15 cellular contexts compared by ENCODE assay signal in genomic region chr11:96090711-96091110, GRCh38.
DNase-seq lines count a peak whose midpoint lies in the region; ATAC-seq and TF ChIP-seq lines count a peak whose summit lies in the region.
"Had no signal": no experiment of that assay in that cellular context is flagged by ENCODE, and none has a peak within 500 bp of the region (broad histone marks: within the 10 kb centered on the region; RNA-seq: fewer than 3 reads in every experiment).

No MANE protein-coding gene starts in this region.

- DNase-seq in GM03348 (ENCODE audit: low spot score) (peak; percentile 71), T-helper 17 cell (no peak), iris pigment epithelial cell (ENCODE audit: low read depth) (peak; percentile 86), thyroid gland (no peak), C1 segment of cervical spinal cord (lab: John Stamatoyannopoulos, UW) (no peak)
- DNase-seq: Calu3; colonic mucosa; esophagus squamous epithelium; naive thymus-derived CD8-positive, alpha-beta T cell; NCI-H1436 treated with DMSO at 0.1 percent for 48 hours; stimulated activated naive CD8-positive, alpha-beta T cell treated with anti-CD3 and anti-CD28 coated beads, Interleukin-15, amount 100 ng/mL, for 72 hours had no signal

- peaks cover 4% of the 10 kb centered on the region for H3K36me3 Mint-ChIP-seq in T-helper 17 cell (ENCODE audit: low read depth)

- H3K4me1 ChIP-seq in thyroid gland, result peaks cover 31 to 45% of the 10 kb centered on the region in 2 donors
- H3K4me1 ChIP-seq: colonic mucosa had no signal

- H3K27me3 Mint-ChIP-seq in T-helper 17 cell, result no peaks in the 10 kb centered on the region
- H3K27me3 Mint-ChIP-seq: activated naive CD4-positive, alpha-beta T cell treated with anti-CD3 and anti-CD28 coated beads, Interleukin-2, amount 50 U/mL, for 24 hours; naive thymus-derived CD8-positive, alpha-beta T cell; stimulated activated naive CD8-positive, alpha-beta T cell treated with anti-CD3 and anti-CD28 coated beads, Interleukin-15, amount 100 ng/mL, for 72 hours had no signal

- H3K9me3 ChIP-seq in T-helper 17 cell (ENCODE audit: control insufficient read depth, low read length, poor library complexity, severe bottlenecking) (no peaks in the 10 kb centered on the region), thyroid gland (no peaks in the 10 kb centered on the region)
- H3K9me3 ChIP-seq: colonic mucosa, esophagus squamous epithelium had no signal

- no peak overlapping the region for H3K4me3 Mint-ChIP-seq in T-helper 17 cell
- H3K4me3 Mint-ChIP-seq: activated naive CD4-positive, alpha-beta T cell treated with anti-CD3 and anti-CD28 coated beads, Interleukin-2, amount 50 U/mL, for 24 hours; stimulated activated naive CD8-positive, alpha-beta T cell treated with anti-CD3 and anti-CD28 coated beads, Interleukin-15, amount 100 ng/mL, for 72 hours had no signal

- intact Hi-C loops in thyroid gland (cut with DNase I), result no loop called here

- TF ChIP-seq POLR2A in thyroid gland (IDR thresholded peaks at IDR 0.05), result no peak

- no peak for TF ChIP-seq CTCF in thyroid gland (IDR thresholded peaks at IDR 0.05)

- peak overlapping the region in 2 of 3 donors; percentile 61 to 62 for H3K27ac ChIP-seq in thyroid gland
- H3K27ac ChIP-seq: colonic mucosa, esophagus squamous epithelium had no signal

- no peaks in the 10 kb centered on the region for H3K27me3 ChIP-seq in thyroid gland
- H3K27me3 ChIP-seq: colonic mucosa, esophagus squamous epithelium had no signal

- ATAC-seq in T-helper 17 cell (no peak), GM18868 (IDR thresholded peaks at IDR 0.05; ENCODE audit: unreplicated experiment) (no peak), GM18517 (IDR thresholded peaks at IDR 0.05; ENCODE audit: unreplicated experiment) (no peak), HG03457 (IDR thresholded peaks at IDR 0.05; ENCODE audit: unreplicated experiment) (no peak)

- H3K27ac Mint-ChIP-seq in T-helper 17 cell, result peak overlapping the region; percentile 92
- H3K27ac Mint-ChIP-seq: activated naive CD4-positive, alpha-beta T cell treated with anti-CD3 and anti-CD28 coated beads, Interleukin-2, amount 50 U/mL, for 24 hours; stimulated activated naive CD8-positive, alpha-beta T cell treated with anti-CD3 and anti-CD28 coated beads, Interleukin-15, amount 100 ng/mL, for 72 hours had no signal

- H3K36me3 ChIP-seq in thyroid gland, result peaks cover 0 to 4% of the 10 kb centered on the region in 2 donors
- H3K36me3 ChIP-seq: colonic mucosa had no signal

- WGBS in thyroid gland, 2 donors, result 45 to 69% methylated on average over 5 of the region's 5 CpGs

- H3K4me1 Mint-ChIP-seq in T-helper 17 cell, result peaks cover 21% of the 10 kb centered on the region

- H3K4me3 ChIP-seq in thyroid gland (replicated peaks in 1 of 3), result no peak overlapping the region
- H3K4me3 ChIP-seq: colonic mucosa, esophagus squamous epithelium had no signal

Comparison
In these comparisons a context has a peak if more than half of its experiments do, and no peak if none do; other contexts are left out.
1. DNase-seq: peak in GM03348 (single experiment) and iris pigment epithelial cell (single experiment); none in T-helper 17 cell (0 of 3), thyroid gland (0 of 2) and C1 segment of cervical spinal cord (0 of 14).